ENCODE assay signal across 1 cellular context in the genomic region with DNA sequence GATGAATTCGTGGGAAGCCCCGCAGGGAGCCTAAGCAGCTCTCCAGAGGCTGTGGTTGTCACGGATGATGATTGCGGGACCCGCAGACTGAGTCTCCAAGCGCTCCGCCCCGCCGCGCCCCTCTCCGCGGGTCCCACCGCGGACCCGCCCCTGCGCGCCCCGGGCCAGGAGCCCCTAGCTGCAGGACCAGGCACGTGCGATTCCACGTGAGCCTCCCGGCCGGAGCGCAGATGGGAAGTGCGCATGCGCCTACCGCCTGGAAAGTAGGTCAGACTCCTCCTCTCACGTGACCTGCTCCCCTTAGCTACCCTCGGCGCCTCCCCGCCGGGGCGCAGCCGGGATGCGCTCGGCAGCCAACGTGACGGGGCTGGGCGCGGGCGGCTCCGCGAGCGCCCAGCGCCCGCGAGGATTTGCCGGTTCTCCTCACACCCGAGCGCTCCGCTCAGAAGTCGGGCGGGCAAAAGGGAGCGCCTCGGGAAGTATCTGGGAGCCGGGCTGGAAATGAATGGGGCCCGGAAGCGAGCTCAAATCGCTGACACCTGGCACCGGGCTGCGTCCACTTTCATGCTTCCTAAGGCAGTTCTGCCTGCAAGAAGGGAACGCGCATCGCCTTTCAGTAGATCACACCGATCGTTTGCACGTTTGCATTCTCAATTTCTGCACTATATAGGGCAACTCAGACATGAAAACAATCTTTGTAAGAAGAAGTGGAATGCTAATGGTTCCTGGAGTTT.
TF ChIP-seq lines count a peak whose summit lies in the region.

No MANE protein-coding gene starts in this region.

TF ChIP-seq in HEK293, 187 proteins besides CTCF, POLR2A, EP300 and RAD21 (continued from another document and continues in another):
- TF ChIP-seq, protein P1, sequence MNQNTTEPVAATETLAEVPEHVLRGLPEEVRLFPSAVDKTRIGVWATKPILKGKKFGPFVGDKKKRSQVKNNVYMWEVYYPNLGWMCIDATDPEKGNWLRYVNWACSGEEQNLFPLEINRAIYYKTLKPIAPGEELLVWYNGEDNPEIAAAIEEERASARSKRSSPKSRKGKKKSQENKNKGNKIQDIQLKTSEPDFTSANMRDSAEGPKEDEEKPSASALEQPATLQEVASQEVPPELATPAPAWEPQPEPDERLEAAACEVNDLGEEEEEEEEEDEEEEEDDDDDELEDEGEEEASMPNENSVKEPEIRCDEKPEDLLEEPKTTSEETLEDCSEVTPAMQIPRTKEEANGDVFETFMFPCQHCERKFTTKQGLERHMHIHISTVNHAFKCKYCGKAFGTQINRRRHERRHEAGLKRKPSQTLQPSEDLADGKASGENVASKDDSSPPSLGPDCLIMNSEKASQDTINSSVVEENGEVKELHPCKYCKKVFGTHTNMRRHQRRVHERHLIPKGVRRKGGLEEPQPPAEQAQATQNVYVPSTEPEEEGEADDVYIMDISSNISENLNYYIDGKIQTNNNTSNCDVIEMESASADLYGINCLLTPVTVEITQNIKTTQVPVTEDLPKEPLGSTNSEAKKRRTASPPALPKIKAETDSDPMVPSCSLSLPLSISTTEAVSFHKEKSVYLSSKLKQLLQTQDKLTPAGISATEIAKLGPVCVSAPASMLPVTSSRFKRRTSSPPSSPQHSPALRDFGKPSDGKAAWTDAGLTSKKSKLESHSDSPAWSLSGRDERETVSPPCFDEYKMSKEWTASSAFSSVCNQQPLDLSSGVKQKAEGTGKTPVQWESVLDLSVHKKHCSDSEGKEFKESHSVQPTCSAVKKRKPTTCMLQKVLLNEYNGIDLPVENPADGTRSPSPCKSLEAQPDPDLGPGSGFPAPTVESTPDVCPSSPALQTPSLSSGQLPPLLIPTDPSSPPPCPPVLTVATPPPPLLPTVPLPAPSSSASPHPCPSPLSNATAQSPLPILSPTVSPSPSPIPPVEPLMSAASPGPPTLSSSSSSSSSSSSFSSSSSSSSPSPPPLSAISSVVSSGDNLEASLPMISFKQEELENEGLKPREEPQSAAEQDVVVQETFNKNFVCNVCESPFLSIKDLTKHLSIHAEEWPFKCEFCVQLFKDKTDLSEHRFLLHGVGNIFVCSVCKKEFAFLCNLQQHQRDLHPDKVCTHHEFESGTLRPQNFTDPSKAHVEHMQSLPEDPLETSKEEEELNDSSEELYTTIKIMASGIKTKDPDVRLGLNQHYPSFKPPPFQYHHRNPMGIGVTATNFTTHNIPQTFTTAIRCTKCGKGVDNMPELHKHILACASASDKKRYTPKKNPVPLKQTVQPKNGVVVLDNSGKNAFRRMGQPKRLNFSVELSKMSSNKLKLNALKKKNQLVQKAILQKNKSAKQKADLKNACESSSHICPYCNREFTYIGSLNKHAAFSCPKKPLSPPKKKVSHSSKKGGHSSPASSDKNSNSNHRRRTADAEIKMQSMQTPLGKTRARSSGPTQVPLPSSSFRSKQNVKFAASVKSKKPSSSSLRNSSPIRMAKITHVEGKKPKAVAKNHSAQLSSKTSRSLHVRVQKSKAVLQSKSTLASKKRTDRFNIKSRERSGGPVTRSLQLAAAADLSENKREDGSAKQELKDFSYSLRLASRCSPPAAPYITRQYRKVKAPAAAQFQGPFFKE (tag by site-specific recombination; IDR thresholded peaks at IDR 0.05; ENCODE audit: borderline replicate concordance), result no peak
- TF ChIP-seq, protein P2, sequence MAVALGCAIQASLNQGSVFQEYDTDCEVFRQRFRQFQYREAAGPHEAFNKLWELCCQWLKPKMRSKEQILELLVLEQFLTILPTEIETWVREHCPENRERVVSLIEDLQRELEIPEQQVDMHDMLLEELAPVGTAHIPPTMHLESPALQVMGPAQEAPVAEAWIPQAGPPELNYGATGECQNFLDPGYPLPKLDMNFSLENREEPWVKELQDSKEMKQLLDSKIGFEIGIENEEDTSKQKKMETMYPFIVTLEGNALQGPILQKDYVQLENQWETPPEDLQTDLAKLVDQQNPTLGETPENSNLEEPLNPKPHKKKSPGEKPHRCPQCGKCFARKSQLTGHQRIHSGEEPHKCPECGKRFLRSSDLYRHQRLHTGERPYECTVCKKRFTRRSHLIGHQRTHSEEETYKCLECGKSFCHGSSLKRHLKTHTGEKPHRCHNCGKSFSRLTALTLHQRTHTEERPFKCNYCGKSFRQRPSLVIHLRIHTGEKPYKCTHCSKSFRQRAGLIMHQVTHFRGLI (tag by site-specific recombination; IDR thresholded peaks at IDR 0.05), result peak; percentile 76; the same call in 1 of the 2 replicates
- no peak for TF ChIP-seq ZNF670 (tag by site-specific recombination; IDR thresholded peaks at IDR 0.05; ENCODE audit: low read depth)
- peak; percentile 96 for TF ChIP-seq ZXDB (tag by site-specific recombination; IDR thresholded peaks at IDR 0.05)
- no peak for TF ChIP-seq ZFP41 (tag by site-specific recombination; IDR thresholded peaks at IDR 0.05; ENCODE audit: borderline replicate concordance)
- TF ChIP-seq ZNF843 (tag by site-specific recombination; IDR thresholded peaks at IDR 0.05), result no peak
- TF ChIP-seq ZNF354C (tag by site-specific recombination; IDR thresholded peaks at IDR 0.05; ENCODE audit: borderline replicate concordance, low read depth), result no peak
- TF ChIP-seq, protein P3, sequence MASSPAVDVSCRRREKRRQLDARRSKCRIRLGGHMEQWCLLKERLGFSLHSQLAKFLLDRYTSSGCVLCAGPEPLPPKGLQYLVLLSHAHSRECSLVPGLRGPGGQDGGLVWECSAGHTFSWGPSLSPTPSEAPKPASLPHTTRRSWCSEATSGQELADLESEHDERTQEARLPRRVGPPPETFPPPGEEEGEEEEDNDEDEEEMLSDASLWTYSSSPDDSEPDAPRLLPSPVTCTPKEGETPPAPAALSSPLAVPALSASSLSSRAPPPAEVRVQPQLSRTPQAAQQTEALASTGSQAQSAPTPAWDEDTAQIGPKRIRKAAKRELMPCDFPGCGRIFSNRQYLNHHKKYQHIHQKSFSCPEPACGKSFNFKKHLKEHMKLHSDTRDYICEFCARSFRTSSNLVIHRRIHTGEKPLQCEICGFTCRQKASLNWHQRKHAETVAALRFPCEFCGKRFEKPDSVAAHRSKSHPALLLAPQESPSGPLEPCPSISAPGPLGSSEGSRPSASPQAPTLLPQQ (tag by site-specific recombination; IDR thresholded peaks at IDR 0.05), result peak; percentile 94
- no peak for TF ChIP-seq KLF7 (tag by site-specific recombination; IDR thresholded peaks at IDR 0.05; ENCODE audit: borderline replicate concordance)
- TF ChIP-seq, protein P4, sequence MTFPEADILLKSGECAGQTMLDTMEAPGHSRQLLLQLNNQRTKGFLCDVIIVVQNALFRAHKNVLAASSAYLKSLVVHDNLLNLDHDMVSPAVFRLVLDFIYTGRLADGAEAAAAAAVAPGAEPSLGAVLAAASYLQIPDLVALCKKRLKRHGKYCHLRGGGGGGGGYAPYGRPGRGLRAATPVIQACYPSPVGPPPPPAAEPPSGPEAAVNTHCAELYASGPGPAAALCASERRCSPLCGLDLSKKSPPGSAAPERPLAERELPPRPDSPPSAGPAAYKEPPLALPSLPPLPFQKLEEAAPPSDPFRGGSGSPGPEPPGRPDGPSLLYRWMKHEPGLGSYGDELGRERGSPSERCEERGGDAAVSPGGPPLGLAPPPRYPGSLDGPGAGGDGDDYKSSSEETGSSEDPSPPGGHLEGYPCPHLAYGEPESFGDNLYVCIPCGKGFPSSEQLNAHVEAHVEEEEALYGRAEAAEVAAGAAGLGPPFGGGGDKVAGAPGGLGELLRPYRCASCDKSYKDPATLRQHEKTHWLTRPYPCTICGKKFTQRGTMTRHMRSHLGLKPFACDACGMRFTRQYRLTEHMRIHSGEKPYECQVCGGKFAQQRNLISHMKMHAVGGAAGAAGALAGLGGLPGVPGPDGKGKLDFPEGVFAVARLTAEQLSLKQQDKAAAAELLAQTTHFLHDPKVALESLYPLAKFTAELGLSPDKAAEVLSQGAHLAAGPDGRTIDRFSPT (tag by site-specific recombination; IDR thresholded peaks at IDR 0.05), result no peak
- TF ChIP-seq ZEB2 (tag by site-specific recombination; IDR thresholded peaks at IDR 0.05), result no peak
- TF ChIP-seq ZNF266 (tag by site-specific recombination; IDR thresholded peaks at IDR 0.05; ENCODE audit: low read depth), result no peak
- peak; percentile 65 for TF ChIP-seq ZSCAN30 (tag by site-specific recombination; IDR thresholded peaks at IDR 0.05)
- TF ChIP-seq, protein P5, sequence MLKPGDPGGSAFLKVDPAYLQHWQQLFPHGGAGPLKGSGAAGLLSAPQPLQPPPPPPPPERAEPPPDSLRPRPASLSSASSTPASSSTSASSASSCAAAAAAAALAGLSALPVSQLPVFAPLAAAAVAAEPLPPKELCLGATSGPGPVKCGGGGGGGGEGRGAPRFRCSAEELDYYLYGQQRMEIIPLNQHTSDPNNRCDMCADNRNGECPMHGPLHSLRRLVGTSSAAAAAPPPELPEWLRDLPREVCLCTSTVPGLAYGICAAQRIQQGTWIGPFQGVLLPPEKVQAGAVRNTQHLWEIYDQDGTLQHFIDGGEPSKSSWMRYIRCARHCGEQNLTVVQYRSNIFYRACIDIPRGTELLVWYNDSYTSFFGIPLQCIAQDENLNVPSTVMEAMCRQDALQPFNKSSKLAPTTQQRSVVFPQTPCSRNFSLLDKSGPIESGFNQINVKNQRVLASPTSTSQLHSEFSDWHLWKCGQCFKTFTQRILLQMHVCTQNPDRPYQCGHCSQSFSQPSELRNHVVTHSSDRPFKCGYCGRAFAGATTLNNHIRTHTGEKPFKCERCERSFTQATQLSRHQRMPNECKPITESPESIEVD (tag by site-specific recombination; IDR thresholded peaks at IDR 0.05), result no peak
- TF ChIP-seq, protein P6, sequence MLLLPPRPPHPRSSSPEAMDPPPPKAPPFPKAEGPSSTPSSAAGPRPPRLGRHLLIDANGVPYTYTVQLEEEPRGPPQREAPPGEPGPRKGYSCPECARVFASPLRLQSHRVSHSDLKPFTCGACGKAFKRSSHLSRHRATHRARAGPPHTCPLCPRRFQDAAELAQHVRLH (tag by site-specific recombination; IDR thresholded peaks at IDR 0.05), result 0 out of 2 replicates have a peak, but pooled peaks have one; percentile 51
- no peak for TF ChIP-seq ZNF529 (tag by site-specific recombination; IDR thresholded peaks at IDR 0.05; ENCODE audit: insufficient replicate concordance)
- no peak for TF ChIP-seq ZNF138 (tag by site-specific recombination; IDR thresholded peaks at IDR 0.05; ENCODE audit: borderline replicate concordance)
- TF ChIP-seq ZNF629 (tag by site-specific recombination; IDR thresholded peaks at IDR 0.05), result 0 out of 2 replicates have a peak, but pooled peaks have one; percentile 20
- no peak for TF ChIP-seq ZNF114 (tag by site-specific recombination; IDR thresholded peaks at IDR 0.05)
- TF ChIP-seq ZFP69B (tag by site-specific recombination; IDR thresholded peaks at IDR 0.05), result peak; percentile 64; the same call in 1 of the 2 replicates
- no peak for TF ChIP-seq ZNF48 (tag by site-specific recombination; IDR thresholded peaks at IDR 0.05)
- TF ChIP-seq GLIS2 (tag by site-specific recombination; IDR thresholded peaks at IDR 0.05), result peak; percentile 64; the same call in 1 of the 2 replicates
- TF ChIP-seq, protein P7, sequence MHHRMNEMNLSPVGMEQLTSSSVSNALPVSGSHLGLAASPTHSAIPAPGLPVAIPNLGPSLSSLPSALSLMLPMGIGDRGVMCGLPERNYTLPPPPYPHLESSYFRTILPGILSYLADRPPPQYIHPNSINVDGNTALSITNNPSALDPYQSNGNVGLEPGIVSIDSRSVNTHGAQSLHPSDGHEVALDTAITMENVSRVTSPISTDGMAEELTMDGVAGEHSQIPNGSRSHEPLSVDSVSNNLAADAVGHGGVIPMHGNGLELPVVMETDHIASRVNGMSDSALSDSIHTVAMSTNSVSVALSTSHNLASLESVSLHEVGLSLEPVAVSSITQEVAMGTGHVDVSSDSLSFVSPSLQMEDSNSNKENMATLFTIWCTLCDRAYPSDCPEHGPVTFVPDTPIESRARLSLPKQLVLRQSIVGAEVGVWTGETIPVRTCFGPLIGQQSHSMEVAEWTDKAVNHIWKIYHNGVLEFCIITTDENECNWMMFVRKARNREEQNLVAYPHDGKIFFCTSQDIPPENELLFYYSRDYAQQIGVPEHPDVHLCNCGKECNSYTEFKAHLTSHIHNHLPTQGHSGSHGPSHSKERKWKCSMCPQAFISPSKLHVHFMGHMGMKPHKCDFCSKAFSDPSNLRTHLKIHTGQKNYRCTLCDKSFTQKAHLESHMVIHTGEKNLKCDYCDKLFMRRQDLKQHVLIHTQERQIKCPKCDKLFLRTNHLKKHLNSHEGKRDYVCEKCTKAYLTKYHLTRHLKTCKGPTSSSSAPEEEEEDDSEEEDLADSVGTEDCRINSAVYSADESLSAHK (tag by site-specific recombination; IDR thresholded peaks at IDR 0.05), result no peak
- TF ChIP-seq ZNF585B (tag by site-specific recombination; IDR thresholded peaks at IDR 0.05), result no peak
- no peak for TF ChIP-seq ZNF140 (tag by site-specific recombination; IDR thresholded peaks at IDR 0.05)
- no peak for TF ChIP-seq SALL2 (tag by site-specific recombination; IDR thresholded peaks at IDR 0.05; ENCODE audit: borderline replicate concordance)
- TF ChIP-seq ZNF157 (tag by site-specific recombination; IDR thresholded peaks at IDR 0.05), result no peak
- TF ChIP-seq ZNF341 (tag by site-specific recombination; IDR thresholded peaks at IDR 0.05; ENCODE audit: low read depth), result peak; percentile 59; the same call in 1 of the 2 replicates
- TF ChIP-seq ZBTB17 (tag by site-specific recombination; IDR thresholded peaks at IDR 0.05), result peak; percentile 70
- no peak for TF ChIP-seq ZNF404 (tag by site-specific recombination; IDR thresholded peaks at IDR 0.05)
- TF ChIP-seq, protein P8, sequence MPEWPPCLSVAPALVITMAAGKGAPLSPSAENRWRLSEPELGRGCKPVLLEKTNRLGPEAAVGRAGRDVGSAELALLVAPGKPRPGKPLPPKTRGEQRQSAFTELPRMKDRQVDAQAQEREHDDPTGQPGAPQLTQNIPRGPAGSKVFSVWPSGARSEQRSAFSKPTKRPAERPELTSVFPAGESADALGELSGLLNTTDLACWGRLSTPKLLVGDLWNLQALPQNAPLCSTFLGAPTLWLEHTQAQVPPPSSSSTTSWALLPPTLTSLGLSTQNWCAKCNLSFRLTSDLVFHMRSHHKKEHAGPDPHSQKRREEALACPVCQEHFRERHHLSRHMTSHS (tag by site-specific recombination; IDR thresholded peaks at IDR 0.05), result no peak
- peak; percentile 84 for TF ChIP-seq SP3 (tag by site-specific recombination; IDR thresholded peaks at IDR 0.05)
- TF ChIP-seq ZNF146 (tag by site-specific recombination; IDR thresholded peaks at IDR 0.05), result no peak
- TF ChIP-seq ZNF658 (tag by site-specific recombination; IDR thresholded peaks at IDR 0.05), result no peak
- TF ChIP-seq ZNF521 (tag by site-specific recombination; IDR thresholded peaks at IDR 0.05), result no peak
- TF ChIP-seq ZNF596 (tag by site-specific recombination; IDR thresholded peaks at IDR 0.05), result no peak
- peak; percentile 91 for TF ChIP-seq ZNF335 (tag by site-specific recombination; conservative IDR thresholded peaks at IDR 0.05)
- TF ChIP-seq BCL11A (tag by site-specific recombination; IDR thresholded peaks at IDR 0.05; ENCODE audit: low read depth), result no peak
- no peak for TF ChIP-seq ZNF184 (tag by site-specific recombination; IDR thresholded peaks at IDR 0.05)
- no peak for TF ChIP-seq ZNF423 (tag by site-specific recombination; IDR thresholded peaks at IDR 0.05)
- TF ChIP-seq ZNF623 (tag by site-specific recombination; IDR thresholded peaks at IDR 0.05), result no peak
- no peak for TF ChIP-seq ZNF677 (tag by site-specific recombination; IDR thresholded peaks at IDR 0.05)
- TF ChIP-seq ZNF248 (tag by site-specific recombination; IDR thresholded peaks at IDR 0.05), result no peak
- no peak for TF ChIP-seq ZNF214 (tag by site-specific recombination; IDR thresholded peaks at IDR 0.05; ENCODE audit: borderline replicate concordance)
